ENCODE assay signal across 19 cellular contexts in the genomic region with DNA sequence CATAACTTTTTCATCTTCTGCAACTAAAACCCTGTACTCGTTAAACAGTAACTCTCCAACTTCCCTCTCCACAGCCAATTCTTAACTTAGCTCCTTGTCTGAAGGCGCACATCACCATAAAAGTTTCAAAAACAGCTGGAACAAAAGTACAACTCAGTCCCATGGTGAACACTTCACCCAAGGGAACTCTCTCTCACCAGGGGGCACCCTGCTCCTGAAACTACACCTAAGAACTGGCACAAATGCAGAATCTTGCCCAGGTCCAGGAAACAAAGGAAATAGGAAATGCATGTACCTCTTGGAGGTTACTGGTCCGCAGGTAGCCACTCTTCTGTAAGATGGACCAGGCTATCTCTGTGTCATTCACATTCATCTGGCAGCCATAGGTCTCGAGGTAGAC. TPM values are rescaled to one million over a fixed set of nuclear protein-coding genes. Genes with fewer than 3 reads are reported as not detected.
DNase-seq lines count a peak whose midpoint lies in the region; ATAC-seq and TF ChIP-seq lines count a peak whose summit lies in the region.
"Had no signal": no experiment of that assay in that cellular context is flagged by ENCODE, and none has a peak within 500 bp of the region (broad histone marks: within the 10 kb centered on the region; RNA-seq: fewer than 3 reads in every experiment).

No MANE protein-coding gene starts in this region.

- no peaks in the 10 kb centered on the region for H3K27me3 ChIP-seq in RWPE2 (ENCODE audit: insufficient read depth, poor library complexity, severe bottlenecking)
- H3K27me3 ChIP-seq: BLaER1 treated with 17β-estradiol and CSF1 and Interleukin-3, amounts not matched to agents 10 nM and 100 nM; sigmoid colon; SJSA1 had no signal

- CTCF ChIA-PET in GM10248 (lab: Yijun Ruan, JAX): no interaction called here

- H3K4me3 ChIP-seq in RWPE2 (ENCODE audit: severe bottlenecking): no peak overlapping the region
- H3K4me3 ChIP-seq: BLaER1 treated with 17β-estradiol and CSF1 and Interleukin-3, amounts not matched to agents 10 nM and 100 nM; sigmoid colon; SJSA1 had no signal

- ATAC-seq in RWPE2 (ENCODE audit: low read depth): 0 out of 3 replicates have a peak, but pooled peaks have one; percentile 22

- DNase-seq in GM10248 (ENCODE audit: extremely low spot score) (no peak), RWPE2 (ENCODE audit: low spot score) (no peak), lung microvascular endothelial cell (ENCODE audit: low read depth in 2 of 2) (peak; percentile 10 to 31), NK-92 (lab: John Stamatoyannopoulos, UW; ENCODE audit: unreplicated experiment) (no peak), NCI-H1417 treated with DMSO at 0.1 percent for 48 hours (lab: John Stamatoyannopoulos, UW) (no peak)
- no peak for DNase-seq in effector CD4-positive, alpha-beta T cell
- DNase-seq: activated CD8-positive, alpha-beta memory T cell treated with anti-CD3 and anti-CD28 coated beads, Interleukin-2, amount 50 U/mL, for 4 hours; hippocampal formation; KBM-7; kidney; NCI-H1436; NCI-H2227 treated with DMSO at 0.1 percent for 48 hours; nucleus accumbens; sigmoid colon; stimulated activated CD4-positive, alpha-beta T cell treated with anti-CD3 and anti-CD28 coated beads, Interleukin-2, amount 100 ng/mL, for 24 hours had no signal

- no peaks in the 10 kb centered on the region for H3K9me3 ChIP-seq in RWPE2 (ENCODE audit: severe bottlenecking)
- H3K9me3 ChIP-seq: sigmoid colon, SJSA1 had no signal

- peaks cover 90% of the 10 kb centered on the region for H3K36me3 ChIP-seq in RWPE2 (ENCODE audit: low read depth)

- no peaks in the 10 kb centered on the region for H3K4me1 ChIP-seq in RWPE2 (ENCODE audit: insufficient read depth, poor library complexity, severe bottlenecking)

- POLR2A ChIA-PET in GM10248 (lab: Yijun Ruan, JAX): no interaction called here

- H3K27ac ChIP-seq in C4-2B: no peak overlapping the region
- H3K27ac ChIP-seq in RWPE2 (ENCODE audit: poor library complexity, severe bottlenecking): no peak overlapping the region
- H3K27ac ChIP-seq: BLaER1 treated with 17β-estradiol and CSF1 and Interleukin-3, amounts not matched to agents 10 nM and 100 nM; HL-60; sigmoid colon; SJSA1 had no signal

- TF ChIP-seq CTCF in C4-2B (conservative IDR thresholded peaks at IDR 0.05) (peak; percentile 32), GM10248 (IDR thresholded peaks at IDR 0.05; ENCODE audit: control extremely low read depth, extremely low read depth, low read depth, missing control alignments) (peak; percentile 4), RWPE2 (IDR thresholded peaks at IDR 0.05; ENCODE audit: poor library complexity, severe bottlenecking) (peak; percentile 39)

RNA-seq across cellular contexts. Expression of a gene that starts 6.6 kb away (rescaled TPM):
- total RNA-seq in lung microvascular endothelial cell: 14.6 and 17.7 TPM in 2 replicates

RNA-seq across cellular contexts. Expression of a gene that starts 48.8 kb away (rescaled TPM):
- total RNA-seq in lung microvascular endothelial cell: 5.4 TPM in 2 replicates

Comparison
In these comparisons a context has a peak if more than half of its experiments do, and no peak if none do; other contexts are left out.
1. DNase-seq: peak in lung microvascular endothelial cell (2 of 2); none in GM10248 (single experiment), RWPE2 (single experiment), effector CD4-positive, alpha-beta T cell (single experiment), NK-92 (single experiment) and NCI-H1417 treated with DMSO at 0.1 percent for 48 hours (single experiment).
2. Peak in every context shown above with its lines, with median percentiles within 50 percentile points of each other: CTCF ChIP-seq.